In genomic region chr1:232586679-232587078, GRCh38 we compare ENCODE assay signal across 17 cellular contexts. TPM values are rescaled to one million over a fixed set of nuclear protein-coding genes. Genes with fewer than 3 reads are reported as not detected.
A peak's percentile ranks its signal among the peaks of the same experiment; 100 is the strongest.
DNase-seq lines count a peak whose midpoint lies in the region; ATAC-seq and TF ChIP-seq lines count a peak whose summit lies in the region.
"Had no signal": no experiment of that assay in that cellular context is flagged by ENCODE, and none has a peak within 500 bp of the region (broad histone marks: within the 10 kb centered on the region; RNA-seq: fewer than 3 reads in every experiment).

No MANE protein-coding gene starts in this region.

- H3K27me3 ChIP-seq in right cardiac atrium (ENCODE audit: control insufficient read depth, insufficient read depth): no peaks in the 10 kb centered on the region
- H3K27me3 ChIP-seq in osteoblast (ENCODE audit: insufficient read depth, low read length): no peaks in the 10 kb centered on the region
- H3K27me3 ChIP-seq in H7 (ENCODE audit: control insufficient read depth, insufficient read depth, low read length): no peaks in the 10 kb centered on the region
- H3K27me3 ChIP-seq: BE2C, MG63 had no signal

- no peak for TF ChIP-seq CTCF in osteoblast (IDR thresholded peaks at IDR 0.05; ENCODE audit: extremely low read depth, low read depth, low read length)

- no peak overlapping the region for H3K4me2 ChIP-seq in osteoblast (ENCODE audit: insufficient read depth, low read length)
- H3K4me2 ChIP-seq: KMS-11 had no signal

- peaks cover 15% of the 10 kb centered on the region for H3K4me1 ChIP-seq in right cardiac atrium (ENCODE audit: control insufficient read depth, insufficient read depth, low read length)
- H3K4me1 ChIP-seq in osteoblast (ENCODE audit: insufficient read depth, low read length): no peaks in the 10 kb centered on the region

- H3K79me2 ChIP-seq in osteoblast (ENCODE audit: insufficient read depth, low read length): no peaks in the 10 kb centered on the region

- WGBS in right cardiac atrium: 40% methylated on average over 3 of the region's 3 CpGs

- H3K27ac ChIP-seq in right cardiac atrium (ENCODE audit: low read length): peak overlapping the region; percentile 79
- H3K27ac ChIP-seq in osteoblast (ENCODE audit: low read depth, low read length): no peak overlapping the region
- H3K27ac ChIP-seq: KMS-11 had no signal

- intact Hi-C loops in right cardiac atrium (cut with DNase I): no loop called here

- no peaks in the 10 kb centered on the region for H3K9me3 ChIP-seq in right cardiac atrium (ENCODE audit: control insufficient read depth, low read length)
- no peaks in the 10 kb centered on the region for H3K9me3 ChIP-seq in osteoblast (ENCODE audit: low read depth, low read length)
- H3K9me3 ChIP-seq: BE2C, HAP-1, MG63 had no signal

- H3K4me3 ChIP-seq in right cardiac atrium (ENCODE audit: low read length) (no peak overlapping the region), osteoblast (ENCODE audit: insufficient read depth, low read length) (no peak overlapping the region), H7 (ENCODE audit: insufficient read depth, low read depth, low read length) (no peak overlapping the region)
- H3K4me3 ChIP-seq: HAP-1, MG63 had no signal

- DNase-seq in NCI-H1092 (lab: John Stamatoyannopoulos, UW): peak; percentile 84
- DNase-seq in NCI-H2029 treated with DMSO at 0.1 percent for 48 hours (lab: John Stamatoyannopoulos, UW): peak; percentile 84
- peak; percentile 4 for DNase-seq in cerebellar cortex (ENCODE audit: low spot score)
- no peak for DNase-seq in right cardiac atrium
- DNase-seq in osteoblast (ENCODE audit: insufficient read length, low spot score, missing footprints): no peak
- DNase-seq in H7: no peak
- DNase-seq: BE2C; CD8-positive, alpha-beta T cell; MG63; NCI-H146; NCI-H510A; T-helper 9 cell had no signal

- no peak overlapping the region for H2AFZ ChIP-seq in osteoblast (ENCODE audit: low read length)

- ATAC-seq in right cardiac atrium (peak in 1 of 2 donors; percentile 27), HG02759 (IDR thresholded peaks at IDR 0.05; ENCODE audit: unreplicated experiment) (no peak), HG02870 (IDR thresholded peaks at IDR 0.05; ENCODE audit: unreplicated experiment) (no peak)
- ATAC-seq: HepG2 had no signal

- H4K20me1 ChIP-seq in osteoblast (ENCODE audit: insufficient read depth, low read length): no peaks in the 10 kb centered on the region

- H3K36me3 ChIP-seq in osteoblast (ENCODE audit: insufficient read depth, low read length): no peaks in the 10 kb centered on the region
- H3K36me3 ChIP-seq in H7 (replicated peaks; ENCODE audit: control insufficient read depth, insufficient read depth, low read length): no peaks in the 10 kb centered on the region
- H3K36me3 ChIP-seq: BE2C, HAP-1 had no signal

RNA-seq across cellular contexts. Expression of gene SIPA1L2, which starts 43.3 kb away (rescaled TPM):
- total RNA-seq in right cardiac atrium (100 to 1,000 TPM in 3 of 4 donors, 10 to 100 TPM in 1; 90.2 to 117 (median 107) TPM), osteoblast (6.9 and 8.0 TPM in 2 replicates)
- 32.7 TPM for polyA plus RNA-seq in right cardiac atrium
- 43.4 and 45.6 TPM in 2 replicates for total RNA-seq in H7 (2014; rRNA removed; shearing (Covaris generic))
- total RNA-seq: HepG2 had no signal

Comparison
In these comparisons a context has a peak if more than half of its experiments do, and no peak if none do; other contexts are left out.
1. DNase-seq: peak in NCI-H1092 (single experiment), NCI-H2029 treated with DMSO at 0.1 percent for 48 hours (single experiment) and cerebellar cortex (single experiment); none in right cardiac atrium (0 of 3), osteoblast (single experiment) and H7 (single experiment).